In the genomic region with DNA sequence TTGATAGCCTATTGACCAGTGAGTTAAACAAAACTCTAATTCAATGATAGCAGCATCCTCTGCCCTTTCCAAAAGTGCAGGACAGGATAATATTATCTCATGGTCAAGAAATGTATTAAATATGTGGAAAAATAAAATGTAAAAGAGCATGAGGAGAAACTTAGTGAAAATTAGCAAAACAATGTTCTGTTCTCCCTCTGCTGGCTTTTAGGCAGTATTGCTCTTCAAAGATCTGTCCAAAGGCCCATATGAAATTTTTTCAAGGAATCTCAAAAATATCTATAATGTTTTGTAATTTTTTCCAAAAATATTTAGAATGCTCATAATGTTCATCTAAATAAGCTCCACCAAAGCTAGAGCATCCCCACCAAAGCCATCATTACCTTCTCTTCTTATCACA, we compare ENCODE assay signal across 13 cellular contexts. TPM values are rescaled to one million over a fixed set of nuclear protein-coding genes. Genes with fewer than 3 reads are reported as not detected.
DNase-seq lines count a peak whose midpoint lies in the region; ATAC-seq and TF ChIP-seq lines count a peak whose summit lies in the region.
"Had no signal": no experiment of that assay in that cellular context is flagged by ENCODE, and none has a peak within 500 bp of the region (broad histone marks: within the 10 kb centered on the region; RNA-seq: fewer than 3 reads in every experiment).

No MANE protein-coding gene starts in this region.

- peak; percentile 55 for TF ChIP-seq RAD21 in SK-N-SH (IDR thresholded peaks at IDR 0.05; ENCODE audit: low read length)

- H3K4me2 ChIP-seq in SK-N-SH: no peak overlapping the region

- POLR2A ChIA-PET in SK-N-SH (lab: Yijun Ruan, JAX): no interaction called here

- H3K27me3 ChIP-seq in SK-N-SH (ENCODE audit: insufficient read depth): no peaks in the 10 kb centered on the region
- H3K27me3 ChIP-seq: pancreas had no signal

- H3K36me3 ChIP-seq in SK-N-SH (replicated peaks in 1 of 2; ENCODE audit: control insufficient read depth in 1 of 2, insufficient read depth in 2 of 2, low read length in 1 of 2): no peaks in the 10 kb centered on the region
- H3K36me3 ChIP-seq: pancreas had no signal

- no peaks in the 10 kb centered on the region for H3K9me2 ChIP-seq in SK-N-SH

- H3K9ac ChIP-seq in SK-N-SH: no peak overlapping the region

- H3K9me3 ChIP-seq in SK-N-SH: no peaks in the 10 kb centered on the region; the same call in 1 of the 2 replicates
- H3K9me3 ChIP-seq: pancreas had no signal

- H2AFZ ChIP-seq in SK-N-SH (ENCODE audit: low read depth): no peak overlapping the region

- peak; percentile 27 for DNase-seq in A172 (ENCODE audit: low spot score)
- DNase-seq in GM12864 (ENCODE audit: low read depth): no peak
- no peak for DNase-seq in SK-N-SH
- DNase-seq in foreskin fibroblast: peak; percentile 6 to 23
- DNase-seq in HuH-7.5 (ENCODE audit: low spot score): no peak
- DNase-seq: activated gamma-delta T cell, Calu3, NCI-H2029 treated with DMSO at 0.1 percent for 48 hours, pancreas, T-helper 2 cell had no signal

- H3K4me3 ChIP-seq in GM12864 (ENCODE audit: low read depth, low read length) (no peak overlapping the region), SK-N-SH (ENCODE audit: low read depth in 2 of 2, low read length in 1 of 2) (no peak overlapping the region), foreskin fibroblast (ENCODE audit: low read depth in 1 of 2, low read length in 2 of 2) (no peak overlapping the region)
- H3K4me3 ChIP-seq: pancreas had no signal

- H3K79me2 ChIP-seq in SK-N-SH (ENCODE audit: insufficient read depth): no peaks in the 10 kb centered on the region

- no peaks in the 10 kb centered on the region for H3K4me1 ChIP-seq in SK-N-SH (ENCODE audit: control insufficient read depth in 1 of 2, insufficient read depth in 2 of 2, low read depth in 1 of 2, low read length in 1 of 2)
- H3K4me1 ChIP-seq: pancreas had no signal

- no peak for ATAC-seq in HG03039 (IDR thresholded peaks at IDR 0.05; ENCODE audit: unreplicated experiment)
- no peak for ATAC-seq in GM18502 (IDR thresholded peaks at IDR 0.05; ENCODE audit: poor library complexity, unreplicated experiment)
- ATAC-seq in HG02763 (IDR thresholded peaks at IDR 0.05; ENCODE audit: unreplicated experiment): no peak
- ATAC-seq: pancreas had no signal

- TF ChIP-seq CTCF in GM12864 (IDR thresholded peaks at IDR 0.05; ENCODE audit: low read depth, low read length, missing control alignments) (peak; percentile 48), SK-N-SH (IDR thresholded peaks at IDR 0.05) (peak; percentile 80), foreskin fibroblast (IDR thresholded peaks at IDR 0.05; ENCODE audit: low read depth, low read length) (peak; percentile 46)

- no peaks in the 10 kb centered on the region for H3F3A ChIP-seq in SK-N-SH (replicated peaks; ENCODE audit: insufficient read depth)

- H4K20me1 ChIP-seq in SK-N-SH (ENCODE audit: insufficient read depth): no peaks in the 10 kb centered on the region

- CTCF ChIA-PET in SK-N-SH (lab: Yijun Ruan, JAX): interaction anchor here (1.3 to 1.5 kb wide), 4 partner anchors 8 to 186 kb away, joined by 3 to 10 read pairs (median 5); a partner anchor contains a TSS

- no peak overlapping the region for H3K27ac ChIP-seq in SK-N-SH (ENCODE audit: low read depth in 2 of 2, low read length in 1 of 2)
- H3K27ac ChIP-seq: pancreas had no signal

- TF ChIP-seq EP300 in SK-N-SH (IDR thresholded peaks at IDR 0.05; ENCODE audit: borderline replicate concordance in 1 of 2, low read depth in 1 of 2, low read length in 1 of 2): no peak

TF ChIP-seq in SK-N-SH, 30 proteins besides CTCF, POLR2A, EP300 and RAD21:
- TF ChIP-seq, protein P1, sequence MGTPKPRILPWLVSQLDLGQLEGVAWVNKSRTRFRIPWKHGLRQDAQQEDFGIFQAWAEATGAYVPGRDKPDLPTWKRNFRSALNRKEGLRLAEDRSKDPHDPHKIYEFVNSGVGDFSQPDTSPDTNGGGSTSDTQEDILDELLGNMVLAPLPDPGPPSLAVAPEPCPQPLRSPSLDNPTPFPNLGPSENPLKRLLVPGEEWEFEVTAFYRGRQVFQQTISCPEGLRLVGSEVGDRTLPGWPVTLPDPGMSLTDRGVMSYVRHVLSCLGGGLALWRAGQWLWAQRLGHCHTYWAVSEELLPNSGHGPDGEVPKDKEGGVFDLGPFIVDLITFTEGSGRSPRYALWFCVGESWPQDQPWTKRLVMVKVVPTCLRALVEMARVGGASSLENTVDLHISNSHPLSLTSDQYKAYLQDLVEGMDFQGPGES (IDR thresholded peaks at IDR 0.05; ENCODE audit: low read depth, low read length): no peak
- no peak for TF ChIP-seq CHD2 (IDR thresholded peaks at IDR 0.05; ENCODE audit: low read length, partially characterized antibody)
- peak; percentile 43 for TF ChIP-seq SMC3 (IDR thresholded peaks at IDR 0.05; ENCODE audit: low read depth, low read length)

RNA-seq across cellular contexts. Expression of a gene that starts 8.3 kb away (rescaled TPM):
- 32.8 and 33.4 TPM in 2 replicates for total RNA-seq in A172 (2014; rRNA removed; shearing (Covaris generic))
- polyA plus RNA-seq in SK-N-SH (2012; rRNA removed): 7.0 and 11.2 TPM in 2 replicates
- 12.6 and 15.5 TPM in 2 replicates for polyA plus RNA-seq in SK-N-SH (2012; cell fraction: cytosol; rRNA removed)
- polyA plus RNA-seq in SK-N-SH (2012; cell fraction: nucleus; rRNA removed): 4.7 and 12.3 TPM in 2 replicates

Comparison
In these comparisons a context has a peak if more than half of its experiments do, and no peak if none do; other contexts are left out.
1. DNase-seq: peak in A172 (single experiment) and foreskin fibroblast (2 of 2); none in GM12864 (single experiment), SK-N-SH (single experiment) and HuH-7.5 (single experiment).
2. Peak in every context shown above with its lines, with median percentiles within 50 percentile points of each other: CTCF ChIP-seq.